In the genomic region with DNA sequence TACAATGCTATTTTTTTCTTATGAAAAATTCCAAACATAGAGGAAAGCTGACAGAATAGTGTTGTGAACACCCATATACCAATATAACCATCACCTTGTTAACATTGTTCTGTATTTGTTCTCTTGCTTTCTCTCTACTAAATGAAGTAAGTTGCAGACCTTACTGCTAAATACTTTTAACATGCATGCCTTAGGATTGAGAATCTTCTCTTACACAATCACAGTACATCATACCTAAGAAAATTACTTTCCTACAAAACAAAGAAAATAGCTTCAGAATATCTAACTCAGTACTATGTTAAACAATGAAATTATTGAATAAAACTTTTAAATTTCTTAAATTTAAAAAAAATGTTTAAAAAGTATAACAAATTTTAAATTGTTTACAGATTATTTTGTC, we compare ENCODE assay signal across 17 cellular contexts.
"Had no signal": no experiment of that assay in that cellular context is flagged by ENCODE, and none has a peak within 500 bp of the region (broad histone marks: within the 10 kb centered on the region; RNA-seq: fewer than 3 reads in every experiment).

No MANE protein-coding gene starts in this region.

- H2AFZ ChIP-seq: parathyroid adenoma had no signal

- H3K4me3 ChIP-seq: colonic mucosa, sigmoid colon, transverse colon, vagina had no signal

- ATAC-seq: activated CD4-positive, alpha-beta T cell treated with anti-CD3 and anti-CD28 coated beads for 36 hours; activated CD8-positive, alpha-beta memory T cell treated with anti-CD3 and anti-CD28 coated beads, Interleukin-2, amount 10 ng/mL, durations not matched to agents 7 days and 5 days; left cardiac atrium; natural killer cell; WTC11 had no signal

- H3K27ac ChIP-seq: colonic mucosa, parathyroid adenoma, sigmoid colon, transverse colon, vagina had no signal

- H3K36me3 ChIP-seq: colonic mucosa had no signal

- H3K4me1 ChIP-seq: colonic mucosa, parathyroid adenoma, vagina had no signal

- H3K9me3 ChIP-seq: colonic mucosa, sigmoid colon, transverse colon, vagina had no signal

- H3K9ac ChIP-seq: parathyroid adenoma had no signal

- DNase-seq: activated CD4-positive, alpha-beta memory T cell treated with anti-CD3 and anti-CD28 coated beads, Interleukin-2, amount 10 ng/mL, durations not matched to agents 7 days and 5 days; activated CD4-positive, alpha-beta T cell treated with anti-CD3 and anti-CD28 coated beads for 36 hours; activated CD8-positive, alpha-beta memory T cell treated with anti-CD3 and anti-CD28 coated beads, Interleukin-2, amount 10 ng/mL, durations not matched to agents 7 days and 5 days; activated naive CD8-positive, alpha-beta T cell treated with anti-CD3 and anti-CD28 coated beads for 36 hours; caudate nucleus; colonic mucosa; endodermal cell; left cardiac atrium; mesendoderm; natural killer cell; sigmoid colon; stimulated activated CD4-positive, alpha-beta T cell treated with anti-CD3 and anti-CD28 coated beads, Interleukin-12 subunit alpha, Interleukin-12 subunit beta, amount 100 ng/mL, for 4 hours; stimulated activated CD4-positive, alpha-beta T cell treated with anti-CD3 and anti-CD28 coated beads, Interleukin-2, amount 100 ng/mL, for 24 hours; transverse colon had no signal
